1 cellular context compared by ENCODE assay signal in genomic region chr1:120176092-120176855, GRCh38.
TF ChIP-seq lines count a peak whose summit lies in the region.

SEC22B (minus strand) TSS chr1:120176520; CDS start chr1:120176381, 139 bp downstream.

TF ChIP-seq in HepG2, 621 proteins besides CTCF, POLR2A, EP300 and RAD21 (continued from another document and continues in another):
- peak; percentile 37; the same call in 1 of the 2 replicates for TF ChIP-seq ZBTB10 (CRISPR knock-in tag; IDR thresholded peaks at IDR 0.05; ENCODE audit: borderline replicate concordance)
- peak; percentile 71 for TF ChIP-seq TEAD3 (CRISPR knock-in tag; optimal IDR thresholded peaks at IDR 0.05; ENCODE audit: borderline replicate concordance)
- TF ChIP-seq ZNF362 (CRISPR knock-in tag; IDR thresholded peaks at IDR 0.05; ENCODE audit: borderline replicate concordance): no peak
- TF ChIP-seq ATF2 (CRISPR knock-in tag; IDR thresholded peaks at IDR 0.05): peak; percentile 87
- TF ChIP-seq ZNF234 (CRISPR knock-in tag; conservative IDR thresholded peaks at IDR 0.05): no peak
- TF ChIP-seq ZFP91 (CRISPR knock-in tag; IDR thresholded peaks at IDR 0.05; ENCODE audit: borderline replicate concordance): peak; percentile 86
- TF ChIP-seq ZFP36 (IDR thresholded peaks at IDR 0.05; ENCODE audit: borderline replicate concordance, low read depth, low read length, partially characterized antibody): peak; percentile 26
- peak; percentile 69; the same call in 1 of the 2 replicates for TF ChIP-seq ZNF563 (CRISPR knock-in tag; IDR thresholded peaks at IDR 0.05)
- TF ChIP-seq MAF1 (CRISPR knock-in tag; IDR thresholded peaks at IDR 0.05; ENCODE audit: borderline replicate concordance): peak; percentile 78; the same call in 1 of the 2 replicates
- no peak for TF ChIP-seq MTF1 (CRISPR knock-in tag; IDR thresholded peaks at IDR 0.05)
- peak; percentile 69 for TF ChIP-seq SIX4 (CRISPR knock-in tag; IDR thresholded peaks at IDR 0.05)
- TF ChIP-seq NRL (CRISPR knock-in tag; IDR thresholded peaks at IDR 0.05; ENCODE audit: borderline replicate concordance): peak; percentile 76; the same call in 1 of the 2 replicates
- TF ChIP-seq SNRNP70 (IDR thresholded peaks at IDR 0.05; ENCODE audit: low read depth, low read length): no peak
- no peak for TF ChIP-seq CC2D1A (CRISPR knock-in tag; IDR thresholded peaks at IDR 0.05)
- TF ChIP-seq GTF3A (CRISPR knock-in tag; conservative IDR thresholded peaks at IDR 0.05): no peak
- no peak for TF ChIP-seq ZNF333 (CRISPR knock-in tag; IDR thresholded peaks at IDR 0.05; ENCODE audit: borderline replicate concordance)
- TF ChIP-seq ZNF792 (CRISPR knock-in tag; IDR thresholded peaks at IDR 0.05): peak; percentile 79; the same call in 1 of the 2 replicates
- no peak for TF ChIP-seq RFX5 (IDR thresholded peaks at IDR 0.05; ENCODE audit: low read depth, low read length)
- peak; percentile 71; the same call in 1 of the 2 replicates for TF ChIP-seq KAT7 (CRISPR knock-in tag; IDR thresholded peaks at IDR 0.05; ENCODE audit: borderline replicate concordance)
- no peak for TF ChIP-seq CSRNP2 (CRISPR knock-in tag; conservative IDR thresholded peaks at IDR 0.05; ENCODE audit: low read depth)
- TF ChIP-seq ZNF318 (CRISPR knock-in tag; IDR thresholded peaks at IDR 0.05): no peak
- TF ChIP-seq MEIS1 (CRISPR knock-in tag; IDR thresholded peaks at IDR 0.05; ENCODE audit: borderline replicate concordance): 0 out of 2 replicates have a peak, but pooled peaks have one; percentile 56
- TF ChIP-seq SETDB1 (CRISPR knock-in tag; IDR thresholded peaks at IDR 0.05; ENCODE audit: borderline replicate concordance): no peak
- TF ChIP-seq NONO (IDR thresholded peaks at IDR 0.05): no peak
- TF ChIP-seq NONO (CRISPR knock-in tag; conservative IDR thresholded peaks at IDR 0.05): peak; percentile 83
- peak; percentile 88 for TF ChIP-seq SPEN (CRISPR knock-in tag; IDR thresholded peaks at IDR 0.05; ENCODE audit: low read depth)
- TF ChIP-seq ZNF749 (CRISPR knock-in tag; IDR thresholded peaks at IDR 0.05; ENCODE audit: borderline replicate concordance): peak; percentile 76; the same call in 1 of the 2 replicates
- no peak for TF ChIP-seq CHD4 (IDR thresholded peaks at IDR 0.05; ENCODE audit: borderline replicate concordance, low read length)
- TF ChIP-seq ARID4A (CRISPR knock-in tag; IDR thresholded peaks at IDR 0.05; ENCODE audit: borderline replicate concordance): peak; percentile 88
- TF ChIP-seq ZSCAN31 (CRISPR knock-in tag; IDR thresholded peaks at IDR 0.05; ENCODE audit: low read depth): peak; percentile 82
